In the genomic region with DNA sequence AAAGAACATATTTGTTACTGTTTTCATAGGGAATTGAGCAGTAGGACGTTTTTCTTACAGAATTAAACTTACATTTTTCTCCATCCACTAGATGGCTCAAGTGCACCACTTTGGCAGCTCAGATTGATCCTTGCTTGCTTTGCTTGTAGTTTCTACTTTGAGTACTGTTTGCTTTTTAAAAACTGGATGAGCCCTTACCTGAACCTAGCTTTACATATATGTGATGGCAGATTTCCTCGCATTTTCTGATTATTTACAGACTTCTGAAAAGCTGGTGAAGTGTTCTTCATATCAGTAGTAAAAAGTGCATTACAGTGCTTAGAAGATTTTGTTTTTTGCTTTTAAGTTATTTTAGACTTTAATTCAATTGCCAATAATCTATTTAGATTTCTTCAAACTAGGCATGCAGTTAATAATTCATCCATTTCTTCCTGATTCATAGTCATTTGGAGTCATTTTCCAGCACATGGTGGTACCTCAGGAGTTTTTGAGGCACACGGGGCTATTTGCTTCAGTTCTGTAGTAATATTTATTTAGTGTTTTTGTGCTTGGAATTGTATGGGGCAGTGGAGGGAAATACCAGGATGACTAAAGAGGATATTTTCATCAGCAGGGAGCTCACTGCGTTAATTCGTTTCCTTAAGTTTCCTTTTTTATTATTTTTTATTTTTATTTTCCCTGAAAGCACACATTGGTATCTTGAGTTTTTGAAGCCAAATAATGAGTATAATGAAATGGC, we compare ENCODE assay signal across 8 cellular contexts. TPM values are rescaled to one million over a fixed set of nuclear protein-coding genes. Genes with fewer than 3 reads are reported as not detected.
DNase-seq lines count a peak whose midpoint lies in the region; ATAC-seq and TF ChIP-seq lines count a peak whose summit lies in the region.

No MANE protein-coding gene starts in this region.

- peak; percentile 31 for ATAC-seq in CD8-positive, alpha-beta T cell
- peak; percentile 56 for ATAC-seq in GM21515 (IDR thresholded peaks at IDR 0.05; ENCODE audit: unreplicated experiment)
- ATAC-seq in activated T-cell treated with anti-CD3 and anti-CD28 coated beads, Interleukin-2, amount 50 U/mL, for 4 hours, result no peak

- H3K4me1 ChIP-seq in CD8-positive, alpha-beta T cell (ENCODE audit: insufficient read depth, low read length), result no peaks in the 10 kb centered on the region

- H3K36me3 ChIP-seq in CD8-positive, alpha-beta T cell (ENCODE audit: insufficient read depth, low read length), result no peaks in the 10 kb centered on the region

- TF ChIP-seq CTCF in CD8-positive, alpha-beta T cell (IDR thresholded peaks at IDR 0.05), result peak; percentile 67
- TF ChIP-seq CTCF in glutamatergic neuron (IDR thresholded peaks at IDR 0.05; ENCODE audit: partially characterized antibody, unreplicated experiment), result peak; percentile 42
- peak; percentile 78 for TF ChIP-seq CTCF in progenitor cell of endocrine pancreas (IDR thresholded peaks at IDR 0.05; ENCODE audit: unreplicated experiment)
- TF ChIP-seq CTCF in coronary artery (IDR thresholded peaks at IDR 0.05), result no peak

- H3K27ac ChIP-seq in CD8-positive, alpha-beta T cell (ENCODE audit: low read depth, low read length), result no peak overlapping the region
- H3K27ac ChIP-seq in coronary artery, result no peak overlapping the region

- H3K36me3 Mint-ChIP-seq in CD8-positive, alpha-beta T cell, result no peaks in the 10 kb centered on the region
- H3K36me3 Mint-ChIP-seq in activated T-cell treated with anti-CD3 and anti-CD28 coated beads, Interleukin-2, amount 50 U/mL, for 4 hours (ENCODE audit: insufficient read depth), result peaks cover 2% of the 10 kb centered on the region
- H3K36me3 Mint-ChIP-seq in glutamatergic neuron (ENCODE audit: unreplicated experiment) (no peaks in the 10 kb centered on the region), progenitor cell of endocrine pancreas (ENCODE audit: insufficient read depth) (no peaks in the 10 kb centered on the region)

- peaks cover 42% of the 10 kb centered on the region for H3K4me1 Mint-ChIP-seq in CD8-positive, alpha-beta T cell (ENCODE audit: low read depth)
- H3K4me1 Mint-ChIP-seq in activated T-cell treated with anti-CD3 and anti-CD28 coated beads, Interleukin-2, amount 50 U/mL, for 4 hours (ENCODE audit: low read depth), result peaks cover 19% of the 10 kb centered on the region
- H3K4me1 Mint-ChIP-seq in glutamatergic neuron (ENCODE audit: low read depth, unreplicated experiment) (peaks cover 41% of the 10 kb centered on the region), progenitor cell of endocrine pancreas (ENCODE audit: low read depth) (peaks cover 30% of the 10 kb centered on the region)

- H3K27me3 ChIP-seq in CD8-positive, alpha-beta T cell (ENCODE audit: insufficient read depth, low read length), result no peaks in the 10 kb centered on the region

- DNase-seq in CD8-positive, alpha-beta T cell, result peak in 2 of 7 experiments; percentile 13 to 17
- DNase-seq in NCI-H446 (lab: John Stamatoyannopoulos, UW), result peak; percentile 34 to 68
- peak; percentile 7 for DNase-seq in activated T-cell treated with anti-CD3 and anti-CD28 coated beads, Interleukin-2, amount 50 U/mL, for 4 hours
- no peak for DNase-seq in glutamatergic neuron
- no peak for DNase-seq in progenitor cell of endocrine pancreas (ENCODE audit: low spot score, unreplicated experiment)
- no peak for DNase-seq in coronary artery (ENCODE audit: low spot score)
- no peak for DNase-seq in UCSD-AML1 (lab: John Stamatoyannopoulos, UW; ENCODE audit: unreplicated experiment)

- H3K4me3 Mint-ChIP-seq in CD8-positive, alpha-beta T cell, result no peak overlapping the region
- H3K4me3 Mint-ChIP-seq in activated T-cell treated with anti-CD3 and anti-CD28 coated beads, Interleukin-2, amount 50 U/mL, for 4 hours, result no peak overlapping the region
- no peak overlapping the region for H3K4me3 Mint-ChIP-seq in glutamatergic neuron (ENCODE audit: unreplicated experiment)
- H3K4me3 Mint-ChIP-seq in progenitor cell of endocrine pancreas (ENCODE audit: low read depth), result no peak overlapping the region

- POLR2A ChIA-PET in CD8-positive, alpha-beta T cell (lab: Charles Lee), result no interaction called here

- H3K9me3 Mint-ChIP-seq in CD8-positive, alpha-beta T cell, result no peaks in the 10 kb centered on the region
- H3K9me3 Mint-ChIP-seq in activated T-cell treated with anti-CD3 and anti-CD28 coated beads, Interleukin-2, amount 50 U/mL, for 4 hours, result no peaks in the 10 kb centered on the region
- H3K9me3 Mint-ChIP-seq in glutamatergic neuron (ENCODE audit: unreplicated experiment), result no peaks in the 10 kb centered on the region
- no peaks in the 10 kb centered on the region for H3K9me3 Mint-ChIP-seq in progenitor cell of endocrine pancreas (ENCODE audit: low read depth)

- intact Hi-C loops in CD8-positive, alpha-beta T cell (cut with DNase I, micrococcal nuclease), result loop anchor here (1.0 to 10.0 kb wide), 7 partner anchors 56 to 1151 kb away; a partner anchor contains a TSS

- H3K27me3 Mint-ChIP-seq in CD8-positive, alpha-beta T cell (ENCODE audit: low read depth), result no peaks in the 10 kb centered on the region
- H3K27me3 Mint-ChIP-seq in activated T-cell treated with anti-CD3 and anti-CD28 coated beads, Interleukin-2, amount 50 U/mL, for 4 hours (ENCODE audit: low read depth), result no peaks in the 10 kb centered on the region
- H3K27me3 Mint-ChIP-seq in glutamatergic neuron (ENCODE audit: unreplicated experiment), result peaks cover 2% of the 10 kb centered on the region
- no peaks in the 10 kb centered on the region for H3K27me3 Mint-ChIP-seq in progenitor cell of endocrine pancreas

- CTCF ChIA-PET in CD8-positive, alpha-beta T cell (lab: Charles Lee), result interaction anchor here (0.8 to 3.0 kb wide), 8 partner anchors 8 to 1156 kb away, joined by 3 to 22 read pairs (median 4); no protein-coding TSS in a partner anchor

- no peaks in the 10 kb centered on the region for H3K9me3 ChIP-seq in CD8-positive, alpha-beta T cell (ENCODE audit: low read length)

- H3K4me3 ChIP-seq in CD8-positive, alpha-beta T cell (ENCODE audit: low read depth, low read length), result no peak overlapping the region
- H3K4me3 ChIP-seq in coronary artery, result no peak overlapping the region

- no peak overlapping the region for H3K27ac Mint-ChIP-seq in CD8-positive, alpha-beta T cell
- H3K27ac Mint-ChIP-seq in glutamatergic neuron (ENCODE audit: unreplicated experiment) (no peak overlapping the region), progenitor cell of endocrine pancreas (no peak overlapping the region)

RNA-seq across cellular contexts. Expression of a gene that starts 57.3 kb away (rescaled TPM):
- total RNA-seq in CD8-positive, alpha-beta T cell, result 10 to 100 TPM; 50.1 to 54.7 TPM
- total RNA-seq in activated T-cell treated with anti-CD3 and anti-CD28 coated beads, Interleukin-2, amount 50 U/mL, for 4 hours, result 10 to 100 TPM; 31.5 to 34.5 (median 33.7) TPM
- total RNA-seq in glutamatergic neuron (ENCODE audit: unreplicated experiment), result 317 TPM
- total RNA-seq in progenitor cell of endocrine pancreas, result 69.7 and 73.4 TPM in 2 replicates

Comparison
In these comparisons a context has a peak if more than half of its experiments do, and no peak if none do; other contexts are left out.
1. ATAC-seq: peak in CD8-positive, alpha-beta T cell (single experiment) and GM21515 (single experiment); none in activated T-cell treated with anti-CD3 and anti-CD28 coated beads, Interleukin-2, amount 50 U/mL, for 4 hours (0 of 2).
2. DNase-seq: peak in NCI-H446 (2 of 2) and activated T-cell treated with anti-CD3 and anti-CD28 coated beads, Interleukin-2, amount 50 U/mL, for 4 hours (single experiment); none in glutamatergic neuron (single experiment), progenitor cell of endocrine pancreas (single experiment), coronary artery (single experiment) and UCSD-AML1 (single experiment).